In genomic region chr14:105704091-105704490, GRCh38 we compare ENCODE assay signal across 7 cellular contexts.
DNase-seq lines count a peak whose midpoint lies in the region; ATAC-seq, FAIRE-seq and TF ChIP-seq lines count a peak whose summit lies in the region.
"Not testable (repeated sequence)": the region's sequence is repeated elsewhere in the genome, so short reads cannot be mapped to it uniquely, and the experiment has no call there.

No MANE protein-coding gene starts in this region.

- H3K36me3 ChIP-seq in GM06990 (ENCODE audit: control insufficient read depth, insufficient read depth, low read length); OCI-LY1 (ENCODE audit: insufficient read depth, low read length); SU-DHL-6 (ENCODE audit: low read length); GM12878 (ENCODE audit: control insufficient read depth in 2 of 2, insufficient read depth in 2 of 2, low read length in 1 of 2): not testable (repeated sequence)

- peak; percentile 57 for TF ChIP-seq POLR2A in GM12878 (IDR thresholded peaks at IDR 0.05; ENCODE audit: low read depth, low read length)

- H3K27ac ChIP-seq in OCI-LY1 (ENCODE audit: low read depth, low read length, poor library complexity, severe bottlenecking) (peak overlapping the region; percentile 55), SU-DHL-6 (ENCODE audit: low read depth, low read length) (peak overlapping the region; percentile 100; the same call in 1 of the 2 replicates)
- H3K27ac ChIP-seq in GM12878 (ENCODE audit: control insufficient read depth, insufficient read depth) = not testable (repeated sequence)

- H3K9me3 ChIP-seq in OCI-LY1 (ENCODE audit: low read length); SU-DHL-6 (ENCODE audit: insufficient read depth, low read length); GM12878 (replicated peaks; ENCODE audit: control insufficient read depth, insufficient read depth, low read length): not testable (repeated sequence)

- RAD21 ChIA-PET in GM12878 (lab: Charles Lee; ENCODE audit: unreplicated experiment) = not testable (repeated sequence)

- not testable (repeated sequence) for H3K9me3 Mint-ChIP-seq in osteocyte (ENCODE audit: unreplicated experiment); stimulated activated naive B cell treated with anti-CD40 and anti-IgM and Interleukin-4, amounts not matched to agents 10 μg/mL and 1 μg/mL and 100 μg/mL, for 72 hours

- not testable (repeated sequence) for H3K27me3 ChIP-seq in GM06990 (replicated peaks; ENCODE audit: control insufficient read depth, insufficient read depth, low read length); OCI-LY1 (ENCODE audit: insufficient read depth, low read length); SU-DHL-6 (ENCODE audit: low read length); GM12878 (replicated peaks in 1 of 2; ENCODE audit: control insufficient read depth in 2 of 2, insufficient read depth in 2 of 2, low read length in 1 of 2)

- H3K4me3 Mint-ChIP-seq in osteocyte (ENCODE audit: unreplicated experiment); stimulated activated naive B cell treated with anti-CD40 and anti-IgM and Interleukin-4, amounts not matched to agents 10 μg/mL and 1 μg/mL and 100 μg/mL, for 72 hours: not testable (repeated sequence)

- not testable (repeated sequence) for H4K20me1 ChIP-seq in OCI-LY1 (ENCODE audit: insufficient read depth, low read length); SU-DHL-6 (ENCODE audit: low read depth, low read length); GM12878 (ENCODE audit: control insufficient read depth, insufficient read depth)

- H3F3A ChIP-seq in OCI-LY1 (ENCODE audit: insufficient read depth, low read length) = not testable (repeated sequence)
- peaks cover 13% of the 10 kb centered on the region for H3F3A ChIP-seq in SU-DHL-6 (ENCODE audit: insufficient read depth)

- WGBS in GM12878 (ENCODE audit: insufficient coverage, insufficient replicate concordance, low lambda C conversion rate, missing lambda C conversion rate) = 84% methylated on average over 6 of the region's 10 CpGs

- POLR2A ChIA-PET in GM12878 (lab: Charles Lee) = not testable (repeated sequence)

- not testable (repeated sequence) for H3K9me2 ChIP-seq in OCI-LY1 (ENCODE audit: low read depth, low read length); SU-DHL-6 (replicated peaks; ENCODE audit: insufficient read depth, low read length)

- H3K27ac Mint-ChIP-seq in osteocyte (ENCODE audit: unreplicated experiment) = not testable (repeated sequence)
- peak overlapping the region; percentile 22 for H3K27ac Mint-ChIP-seq in stimulated activated naive B cell treated with anti-CD40 and anti-IgM and Interleukin-4, amounts not matched to agents 10 μg/mL and 1 μg/mL and 100 μg/mL, for 72 hours

- TF ChIP-seq EP300 in GM12878 (IDR thresholded peaks at IDR 0.05; ENCODE audit: borderline replicate concordance in 1 of 2, control insufficient read depth in 1 of 2, low read depth in 2 of 2, low read length in 2 of 2) = not testable (repeated sequence)

- not testable (repeated sequence) for TF ChIP-seq CTCF in GM06990 (IDR thresholded peaks at IDR 0.05; ENCODE audit: insufficient read depth, low read length, poor library complexity, severe bottlenecking); OCI-LY1 (IDR thresholded peaks at IDR 0.05; ENCODE audit: low read length); SU-DHL-6 (IDR thresholded peaks at IDR 0.05; ENCODE audit: insufficient read depth, low read length, poor library complexity, severe bottlenecking); GM12878 (IDR thresholded peaks at IDR 0.05 in 2 of 3, conservative IDR thresholded peaks at IDR 0.05 in 1 of 3; ENCODE audit: control insufficient read depth in 2 of 3, extremely low read depth in 1 of 3, insufficient read depth in 1 of 3, low read depth in 3 of 3, low read length in 3 of 3); osteocyte (IDR thresholded peaks at IDR 0.05)

- H3K4me1 ChIP-seq in OCI-LY1 (ENCODE audit: insufficient read depth, low read length, severe bottlenecking) = peaks cover 28% of the 10 kb centered on the region
- H3K4me1 ChIP-seq in GM12878 (ENCODE audit: control insufficient read depth, insufficient read depth, low read length) = peaks cover 44% of the 10 kb centered on the region

- ATAC-seq in GM12878; stimulated activated naive B cell treated with anti-CD40 and anti-IgM and Interleukin-4, amounts not matched to agents 10 μg/mL and 1 μg/mL and 100 μg/mL, for 72 hours (replicated peaks): not testable (repeated sequence)

- intact Hi-C loops in GM12878 (cut with micrococcal nuclease; ENCODE audit: unreplicated experiment) = loop anchor here (5.0 to 10.0 kb wide), 2 partner anchors 158 to 571 kb away; no protein-coding TSS in a partner anchor

- not testable (repeated sequence) for H3K27me3 Mint-ChIP-seq in osteocyte (ENCODE audit: unreplicated experiment); stimulated activated naive B cell treated with anti-CD40 and anti-IgM and Interleukin-4, amounts not matched to agents 10 μg/mL and 1 μg/mL and 100 μg/mL, for 72 hours

- H2AFZ ChIP-seq in OCI-LY1 (ENCODE audit: low read length); SU-DHL-6 (ENCODE audit: low read depth, low read length, severe bottlenecking); GM12878 (ENCODE audit: control insufficient read depth, low read depth, low read length): not testable (repeated sequence)

- SMC1A ChIA-PET in GM12878 (lab: Charles Lee; ENCODE audit: uncharacterized antibody, unreplicated experiment) = not testable (repeated sequence)

- not testable (repeated sequence) for H3K4me1 Mint-ChIP-seq in osteocyte (ENCODE audit: unreplicated experiment)
- H3K4me1 Mint-ChIP-seq in stimulated activated naive B cell treated with anti-CD40 and anti-IgM and Interleukin-4, amounts not matched to agents 10 μg/mL and 1 μg/mL and 100 μg/mL, for 72 hours = peaks cover 49 to 65% of the 10 kb centered on the region in 2 donors

- not testable (repeated sequence) for H3K9ac ChIP-seq in OCI-LY1 (ENCODE audit: low read length); SU-DHL-6 (ENCODE audit: low read length); GM12878 (ENCODE audit: control insufficient read depth, insufficient read depth, low read length)

- not testable (repeated sequence) for FAIRE-seq in GM12878 (lab: Jason Lieb, UNC)

- H3K36me3 Mint-ChIP-seq in osteocyte (ENCODE audit: unreplicated experiment) = not testable (repeated sequence)
- H3K36me3 Mint-ChIP-seq in stimulated activated naive B cell treated with anti-CD40 and anti-IgM and Interleukin-4, amounts not matched to agents 10 μg/mL and 1 μg/mL and 100 μg/mL, for 72 hours = peaks cover 6 to 12% of the 10 kb centered on the region in 2 donors

- H3K79me2 ChIP-seq in OCI-LY1 (ENCODE audit: insufficient read depth, low read length); SU-DHL-6 (ENCODE audit: insufficient read depth, low read length): not testable (repeated sequence)
- H3K79me2 ChIP-seq in GM12878 (ENCODE audit: control insufficient read depth, insufficient read depth, low read length) = peaks cover 37% of the 10 kb centered on the region

- BruUV-seq in GM12878 (replicated peaks; lab: Mats Ljungman, UMichigan) = not testable (repeated sequence)

- not testable (repeated sequence) for H3K4me3 ChIP-seq in GM06990 (replicated peaks; ENCODE audit: low read depth, low read length); OCI-LY1 (ENCODE audit: low read depth, low read length, poor library complexity, severe bottlenecking); SU-DHL-6 (ENCODE audit: insufficient read depth, low read length, poor library complexity, severe bottlenecking); GM12878

- H3K4me2 ChIP-seq in OCI-LY1 (ENCODE audit: low read length); SU-DHL-6 (ENCODE audit: low read depth, low read length, poor library complexity, severe bottlenecking); GM12878 (ENCODE audit: control insufficient read depth, insufficient read depth): not testable (repeated sequence)

- not testable (repeated sequence) for TF ChIP-seq RAD21 in GM12878 (IDR thresholded peaks at IDR 0.05; ENCODE audit: insufficient read depth, low read depth, low read length)

- CTCF ChIA-PET in GM12878 (lab: Yijun Ruan, JAX) = not testable (repeated sequence)

- in situ Hi-C loops in GM12878 (cut with MboI) = loop anchor here (10.0 kb wide), 2 partner anchors 119 to 571 kb away; no protein-coding TSS in a partner anchor

- DNase-seq in GM06990 (ENCODE audit: extremely low read depth, insufficient read length) (peak; percentile 22), islet precursor cell (peak; percentile 4), osteocyte (ENCODE audit: extremely low spot score, unreplicated experiment) (peak; percentile 49)
- not testable (repeated sequence) for DNase-seq in GM12878 (ENCODE audit: low read depth, low spot score); stimulated activated naive B cell treated with anti-CD40 and anti-IgM and Interleukin-4, amounts not matched to agents 10 μg/mL and 1 μg/mL and 100 μg/mL, for 72 hours

TF ChIP-seq in GM12878, 131 proteins besides CTCF, POLR2A, EP300 and RAD21:
- TF ChIP-seq POLR2AphosphoS5 (IDR thresholded peaks at IDR 0.05; ENCODE audit: low read length) (0 out of 2 replicates have a peak, but pooled peaks have one; percentile 25), ZBED1 (IDR thresholded peaks at IDR 0.05; ENCODE audit: borderline replicate concordance) (peak; percentile 55; the same call in 1 of the 2 replicates), SMAD5 (IDR thresholded peaks at IDR 0.05; ENCODE audit: low read depth) (peak; percentile 14; the same call in 1 of the 2 replicates), MTA3 (IDR thresholded peaks at IDR 0.05; ENCODE audit: borderline replicate concordance, low read length) (0 out of 2 replicates have a peak, but pooled peaks have one; percentile 49), TARDBP (IDR thresholded peaks at IDR 0.05; ENCODE audit: borderline replicate concordance) (peak; percentile 50; the same call in 1 of the 2 replicates)
